In genomic region chr3:99678926-99679325, GRCh38 we compare ENCODE assay signal across 17 cellular contexts. TPM values are rescaled to one million over a fixed set of nuclear protein-coding genes. Genes with fewer than 3 reads are reported as not detected.
DNase-seq lines count a peak whose midpoint lies in the region; ATAC-seq and TF ChIP-seq lines count a peak whose summit lies in the region.
"Had no signal": no experiment of that assay in that cellular context is flagged by ENCODE, and none has a peak within 500 bp of the region (broad histone marks: within the 10 kb centered on the region; RNA-seq: fewer than 3 reads in every experiment).

No MANE protein-coding gene starts in this region.

- H3K9ac ChIP-seq in mammary epithelial cell (ENCODE audit: insufficient read depth, low read length), result no peak overlapping the region
- no peak overlapping the region for H3K9ac ChIP-seq in muscle layer of colon (ENCODE audit: low read length)

- TF ChIP-seq CTCF in MCF 10A (IDR thresholded peaks at IDR 0.05; ENCODE audit: unreplicated experiment), result no peak
- TF ChIP-seq CTCF in mammary epithelial cell (conservative IDR thresholded peaks at IDR 0.05 in 1 of 2, IDR thresholded peaks at IDR 0.05 in 1 of 2; ENCODE audit: extremely low read depth in 1 of 2, insufficient read depth in 1 of 2, low read depth in 1 of 2, low read length in 2 of 2), result no peak
- no peak for TF ChIP-seq CTCF in heart left ventricle (IDR thresholded peaks at IDR 0.05)
- TF ChIP-seq CTCF in transverse colon (IDR thresholded peaks at IDR 0.05), result no peak

- H3K27me3 ChIP-seq in mammary epithelial cell (ENCODE audit: insufficient read depth, low read length), result no peaks in the 10 kb centered on the region
- H3K27me3 ChIP-seq in heart left ventricle, result no peaks in the 10 kb centered on the region
- H3K27me3 ChIP-seq in muscle layer of colon (ENCODE audit: control insufficient read depth in 1 of 2, insufficient read depth in 2 of 2, low read length in 2 of 2), result no peaks in the 10 kb centered on the region
- no peaks in the 10 kb centered on the region for H3K27me3 ChIP-seq in transverse colon

- H4K20me1 ChIP-seq in mammary epithelial cell (ENCODE audit: insufficient read depth, low read length), result no peaks in the 10 kb centered on the region

- dilution Hi-C loops in mammary epithelial cell (cut with HindIII; ENCODE audit: low sequenced_read_pairs), result no loop called here

- peaks cover 42% of the 10 kb centered on the region for H3K4me1 Mint-ChIP-seq in MCF 10A (ENCODE audit: insufficient read depth, unreplicated experiment)
- H3K4me1 Mint-ChIP-seq in activated naive CD4-positive, alpha-beta T cell treated with anti-CD3 and anti-CD28 coated beads for 36 hours (ENCODE audit: low read depth), result no peaks in the 10 kb centered on the region
- H3K4me1 Mint-ChIP-seq: CD8-positive, alpha-beta memory T cell had no signal

- no peaks in the 10 kb centered on the region for H3K27me3 Mint-ChIP-seq in MCF 10A (ENCODE audit: insufficient read depth, unreplicated experiment)
- H3K27me3 Mint-ChIP-seq in activated naive CD4-positive, alpha-beta T cell treated with anti-CD3 and anti-CD28 coated beads for 36 hours (ENCODE audit: low read depth), result peaks cover 4% of the 10 kb centered on the region

- no peaks in the 10 kb centered on the region for H3K9me3 Mint-ChIP-seq in MCF 10A (ENCODE audit: unreplicated experiment)
- H3K9me3 Mint-ChIP-seq in activated naive CD4-positive, alpha-beta T cell treated with anti-CD3 and anti-CD28 coated beads for 36 hours, result no peaks in the 10 kb centered on the region

- TF ChIP-seq EP300 in transverse colon (IDR thresholded peaks at IDR 0.05; ENCODE audit: low read depth), result no peak

- H3K4me3 Mint-ChIP-seq in MCF 10A (ENCODE audit: unreplicated experiment), result no peak overlapping the region
- H3K4me3 Mint-ChIP-seq in activated naive CD4-positive, alpha-beta T cell treated with anti-CD3 and anti-CD28 coated beads for 36 hours, result no peak overlapping the region
- H3K4me3 Mint-ChIP-seq: CD8-positive, alpha-beta memory T cell had no signal

- whole genome bisulfite sequencing in mammary epithelial cell (ENCODE audit: low coverage, missing lambda C conversion rate), result 82% methylated on average over 3 of the region's 3 CpGs
- WGBS in heart left ventricle, 4 donors, result 68 to 74% (median 71%) methylated on average over 3 of the region's 3 CpGs
- 78% methylated on average over 3 of the region's 3 CpGs for WGBS in transverse colon (ENCODE audit: low coverage in 1 of 2), 2 donors

- CTCF ChIA-PET in MCF 10A (lab: Yijun Ruan, JAX), result interaction anchor here (1.6 kb wide), 1 partner anchor 9 kb away, joined by 5 read pairs; no protein-coding TSS in a partner anchor
- CTCF ChIA-PET in mammary epithelial cell (lab: Charles Lee; ENCODE audit: low non-redundant PET), result no interaction called here
- CTCF ChIA-PET in activated naive CD4-positive, alpha-beta T cell treated with anti-CD3 and anti-CD28 coated beads for 36 hours (lab: Charles Lee), result interaction anchor here (0.7 to 1.1 kb wide), 2 partner anchors 9 to 173 kb away, joined by 3 read pairs; no protein-coding TSS in a partner anchor

- no peaks in the 10 kb centered on the region for H3K79me2 ChIP-seq in mammary epithelial cell (ENCODE audit: insufficient read depth, low read length)

- H3K36me3 ChIP-seq in mammary epithelial cell (ENCODE audit: insufficient read depth, low read length) (no peaks in the 10 kb centered on the region), heart left ventricle (no peaks in the 10 kb centered on the region), muscle layer of colon (ENCODE audit: insufficient read depth, low read length) (no peaks in the 10 kb centered on the region), transverse colon (no peaks in the 10 kb centered on the region)

- H3K9me3 ChIP-seq in mammary epithelial cell (replicated peaks; ENCODE audit: insufficient read depth, low read length) (no peaks in the 10 kb centered on the region), heart left ventricle (no peaks in the 10 kb centered on the region), muscle layer of colon (ENCODE audit: low read length) (no peaks in the 10 kb centered on the region), transverse colon (no peaks in the 10 kb centered on the region)

- ATAC-seq in heart left ventricle, result peak in 2 of 4 donors; percentile 16 to 18
- no peak for ATAC-seq in HG03354 (IDR thresholded peaks at IDR 0.05; ENCODE audit: poor library complexity, severe bottlenecking, unreplicated experiment)
- no peak for ATAC-seq in HG03196 (IDR thresholded peaks at IDR 0.05; ENCODE audit: unreplicated experiment)

- H3K4me1 ChIP-seq in mammary epithelial cell (ENCODE audit: insufficient read depth, low read length) (peaks cover 29% of the 10 kb centered on the region), heart left ventricle (peaks cover 0 to 34% (median 0%) of the 10 kb centered on the region in 12 donors), muscle layer of colon (ENCODE audit: insufficient read depth, low read length) (peaks cover 29% of the 10 kb centered on the region), transverse colon (peaks cover 0 to 4% (median 2%) of the 10 kb centered on the region in 4 donors)

- H3K27ac ChIP-seq in mammary epithelial cell (ENCODE audit: insufficient read depth, low read depth, low read length) (no peak overlapping the region), heart left ventricle (peak overlapping the region in 8 of 12 donors; percentile 5 to 80 (median 63)), muscle layer of colon (ENCODE audit: low read depth, low read length) (peak overlapping the region; percentile 22), transverse colon (peak overlapping the region in 3 of 4 donors; percentile 63 to 68 (median 66))
- H3K27ac ChIP-seq: 22Rv1 had no signal

- H3K4me2 ChIP-seq in mammary epithelial cell (ENCODE audit: insufficient read depth, low read depth, low read length), result no peak overlapping the region

- intact Hi-C loops in MCF 10A (cut with micrococcal nuclease) (no loop called here), mammary epithelial cell (cut with micrococcal nuclease) (loop anchor here (1.0 kb wide), 1 partner anchor 33 kb away; no protein-coding TSS in a partner anchor), heart left ventricle (cut with DNase I) (no loop called here), transverse colon (cut with DNase I; ENCODE audit: low total_unique reads) (no loop called here)
- intact Hi-C loops in activated naive CD4-positive, alpha-beta T cell treated with anti-CD3 and anti-CD28 coated beads for 36 hours (cut with micrococcal nuclease), result no loop called here

- peak overlapping the region; percentile 72 for H3K27ac Mint-ChIP-seq in MCF 10A (ENCODE audit: low read depth, unreplicated experiment)
- no peak overlapping the region for H3K27ac Mint-ChIP-seq in activated naive CD4-positive, alpha-beta T cell treated with anti-CD3 and anti-CD28 coated beads for 36 hours
- H3K27ac Mint-ChIP-seq: CD8-positive, alpha-beta memory T cell had no signal

- no peak for DNase-seq in MCF 10A (ENCODE audit: unreplicated experiment)
- DNase-seq in mammary epithelial cell, result no peak
- DNase-seq in heart left ventricle, result no peak
- DNase-seq in transverse colon, result no peak
- no peak for DNase-seq in activated naive CD4-positive, alpha-beta T cell treated with anti-CD3 and anti-CD28 coated beads for 36 hours
- DNase-seq: CD8-positive, alpha-beta memory T cell; DMS79 treated with DMSO at 0.1 percent for 48 hours; MV-4-11; NCI-H1417 treated with DMSO at 0.1 percent for 48 hours; NCI-H2029; NCI-H2171 treated with DMSO at 0.1 percent for 48 hours; NCI-H748 treated with DMSO at 0.1 percent for 48 hours had no signal

- no TSS peak for BruUV-seq in MCF 10A (replicated peaks; lab: Mats Ljungman, UMichigan)
- no TSS peak for BruUV-seq in mammary epithelial cell (replicated peaks; lab: Mats Ljungman, UMichigan)

- in situ Hi-C loops in mammary epithelial cell (cut with MboI; ENCODE audit: low sequenced_read_pairs in 2 of 2) (no loop called here), transverse colon (cut with MboI; ENCODE audit: low pct_ligation_motif_present in 1 of 4, low pct_unique_long_range_greater_than_20kb in 1 of 4, low sequenced_read_pairs in 3 of 4) (no loop called here)

- POLR2A ChIA-PET in MCF 10A (lab: Yijun Ruan, JAX), result interaction anchor here (0.6 kb wide), 1 partner anchor 32 kb away, joined by 3 read pairs; no protein-coding TSS in a partner anchor

- no peak overlapping the region for H2AFZ ChIP-seq in mammary epithelial cell (ENCODE audit: low read depth, low read length)

- H3K4me3 ChIP-seq in mammary epithelial cell (replicated peaks in 1 of 3; ENCODE audit: insufficient read depth in 1 of 3, low read depth in 2 of 3, low read length in 3 of 3) (no peak overlapping the region), heart left ventricle (no peak overlapping the region), muscle layer of colon (ENCODE audit: low read depth in 1 of 2, low read length in 2 of 2) (no peak overlapping the region), transverse colon (no peak overlapping the region)

- TF ChIP-seq POLR2A in heart left ventricle (IDR thresholded peaks at IDR 0.05), result no peak
- TF ChIP-seq POLR2A in transverse colon (IDR thresholded peaks at IDR 0.05), result no peak

- H3K36me3 Mint-ChIP-seq in MCF 10A (ENCODE audit: insufficient read depth, unreplicated experiment), result peaks cover 7% of the 10 kb centered on the region
- H3K36me3 Mint-ChIP-seq in activated naive CD4-positive, alpha-beta T cell treated with anti-CD3 and anti-CD28 coated beads for 36 hours (ENCODE audit: low read depth), result no peaks in the 10 kb centered on the region
- H3K36me3 Mint-ChIP-seq: CD8-positive, alpha-beta memory T cell had no signal

RNA-seq across cellular contexts. Expression of gene COL8A1, which starts 40.5 kb away (rescaled TPM):
- 29.1 and 112 TPM in 2 replicates for total RNA-seq in MCF 10A (2022)
- 10 to 100 TPM; 11.9 to 73.2 TPM for total RNA-seq in mammary epithelial cell
- 21.7 TPM for polyA plus RNA-seq in mammary epithelial cell
- 37.9 TPM for polyA minus RNA-seq in mammary epithelial cell
- 10 to 100 TPM; 12.5 to 39.2 (median 22.7) TPM for total RNA-seq in heart left ventricle
- polyA plus RNA-seq in heart left ventricle, result 1 to 10 TPM; 4.9 to 7.3 TPM
- 10 to 100 TPM in 1 of 4 donors, 1 to 10 TPM in 3; 1.5 to 10.5 (median 3.7) TPM for total RNA-seq in transverse colon
- under 1 TPM; 0.07 to 0.12 TPM for total RNA-seq in activated naive CD4-positive, alpha-beta T cell treated with anti-CD3 and anti-CD28 coated beads for 36 hours
- total RNA-seq: CD8-positive, alpha-beta memory T cell; G401 had no signal
- polyA plus RNA-seq: CD8-positive, alpha-beta memory T cell had no signal
